In genomic region chr7:135644154-135644553, GRCh38 we compare ENCODE assay signal across 1 cellular context.
TF ChIP-seq lines count a peak whose summit lies in the region.

No MANE protein-coding gene starts in this region.

TF ChIP-seq in GM23338, 12 proteins besides CTCF, POLR2A, EP300 and RAD21 (continued from another document):
- TF ChIP-seq, protein P1, sequence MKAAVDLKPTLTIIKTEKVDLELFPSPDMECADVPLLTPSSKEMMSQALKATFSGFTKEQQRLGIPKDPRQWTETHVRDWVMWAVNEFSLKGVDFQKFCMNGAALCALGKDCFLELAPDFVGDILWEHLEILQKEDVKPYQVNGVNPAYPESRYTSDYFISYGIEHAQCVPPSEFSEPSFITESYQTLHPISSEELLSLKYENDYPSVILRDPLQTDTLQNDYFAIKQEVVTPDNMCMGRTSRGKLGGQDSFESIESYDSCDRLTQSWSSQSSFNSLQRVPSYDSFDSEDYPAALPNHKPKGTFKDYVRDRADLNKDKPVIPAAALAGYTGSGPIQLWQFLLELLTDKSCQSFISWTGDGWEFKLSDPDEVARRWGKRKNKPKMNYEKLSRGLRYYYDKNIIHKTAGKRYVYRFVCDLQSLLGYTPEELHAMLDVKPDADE (IDR thresholded peaks at IDR 0.05) = no peak
- no peak for TF ChIP-seq POLR2AphosphoS5 (IDR thresholded peaks at IDR 0.05; ENCODE audit: low read depth)
- no peak for TF ChIP-seq EZH2phosphoT487 (IDR thresholded peaks at IDR 0.05; ENCODE audit: unreplicated experiment)
